8 cellular contexts compared by ENCODE assay signal in genomic region chr10:103967433-103968142, GRCh38. TPM values are rescaled to one million over a fixed set of nuclear protein-coding genes. Genes with fewer than 3 reads are reported as not detected.
DNase-seq lines count a peak whose midpoint lies in the region; ATAC-seq and TF ChIP-seq lines count a peak whose summit lies in the region.

No MANE protein-coding gene starts in this region.

- TF ChIP-seq CTCF in coronary artery (IDR thresholded peaks at IDR 0.05): no peak
- peak; percentile 12 for TF ChIP-seq CTCF in liver (IDR thresholded peaks at IDR 0.05; ENCODE audit: low read depth, low read length, missing input control)

- peak overlapping the region; percentile 88 for H3K4me3 ChIP-seq in coronary artery
- H3K4me3 ChIP-seq in liver (ENCODE audit: low read depth in 1 of 3, low read length in 3 of 3): peak overlapping the region; percentile 86 to 99 (median 92)

- no peak for TF ChIP-seq RAD21 in liver (IDR thresholded peaks at IDR 0.05)

- ATAC-seq in GM19397 (IDR thresholded peaks at IDR 0.05; ENCODE audit: unreplicated experiment) (peak; percentile 41), HG03439 (IDR thresholded peaks at IDR 0.05; ENCODE audit: unreplicated experiment) (peak; percentile 47)

- H3K27ac ChIP-seq in coronary artery: peak overlapping the region; percentile 95 to 98
- peak overlapping the region; percentile 88 to 91 for H3K27ac ChIP-seq in liver (ENCODE audit: low read depth in 1 of 2, low read length in 2 of 2)

- DNase-seq in EH (ENCODE audit: low read depth) (peak; percentile 40), SK-N-DZ (ENCODE audit: low spot score) (peak; percentile 28), coronary artery (ENCODE audit: low spot score) (no peak), superior temporal gyrus (ENCODE audit: extremely low spot score) (peak; percentile 53), NCI-H2196 treated with DMSO at 0.1 percent for 48 hours (lab: John Stamatoyannopoulos, UW; ENCODE audit: unreplicated experiment) (no peak)

- peak overlapping the region; percentile 74 to 76 for H3K9ac ChIP-seq in liver (ENCODE audit: low read depth in 1 of 2, low read length in 2 of 2)

- peaks cover 8 to 33% (median 15%) of the 10 kb centered on the region in 4 donors for H3K4me1 ChIP-seq in liver (ENCODE audit: control insufficient read depth in 4 of 4, insufficient read depth in 4 of 4, low read length in 3 of 4)

- under 1% methylated on average over 58 of the region's 58 CpGs for WGBS in liver

- H3K36me3 ChIP-seq in liver (ENCODE audit: control insufficient read depth in 4 of 4, insufficient read depth in 3 of 4, low read depth in 1 of 4, low read length in 3 of 4): no peaks in the 10 kb centered on the region

- H3K27me3 ChIP-seq in liver (ENCODE audit: control insufficient read depth in 4 of 4, insufficient read depth in 4 of 4, low read length in 3 of 4): no peaks in the 10 kb centered on the region

- H3K9me3 ChIP-seq in liver (ENCODE audit: control insufficient read depth in 4 of 4, low read length in 3 of 4): no peaks in the 10 kb centered on the region

TF ChIP-seq in liver, 16 proteins besides CTCF, POLR2A, EP300 and RAD21:
- TF ChIP-seq, protein P1, sequence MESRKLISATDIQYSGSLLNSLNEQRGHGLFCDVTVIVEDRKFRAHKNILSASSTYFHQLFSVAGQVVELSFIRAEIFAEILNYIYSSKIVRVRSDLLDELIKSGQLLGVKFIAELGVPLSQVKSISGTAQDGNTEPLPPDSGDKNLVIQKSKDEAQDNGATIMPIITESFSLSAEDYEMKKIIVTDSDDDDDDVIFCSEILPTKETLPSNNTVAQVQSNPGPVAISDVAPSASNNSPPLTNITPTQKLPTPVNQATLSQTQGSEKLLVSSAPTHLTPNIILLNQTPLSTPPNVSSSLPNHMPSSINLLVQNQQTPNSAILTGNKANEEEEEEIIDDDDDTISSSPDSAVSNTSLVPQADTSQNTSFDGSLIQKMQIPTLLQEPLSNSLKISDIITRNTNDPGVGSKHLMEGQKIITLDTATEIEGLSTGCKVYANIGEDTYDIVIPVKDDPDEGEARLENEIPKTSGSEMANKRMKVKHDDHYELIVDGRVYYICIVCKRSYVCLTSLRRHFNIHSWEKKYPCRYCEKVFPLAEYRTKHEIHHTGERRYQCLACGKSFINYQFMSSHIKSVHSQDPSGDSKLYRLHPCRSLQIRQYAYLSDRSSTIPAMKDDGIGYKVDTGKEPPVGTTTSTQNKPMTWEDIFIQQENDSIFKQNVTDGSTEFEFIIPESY (IDR thresholded peaks at IDR 0.05): no peak
- TF ChIP-seq YY1 (IDR thresholded peaks at IDR 0.05) (no peak), SP1 (IDR thresholded peaks at IDR 0.05) (no peak), FOXA2 (IDR thresholded peaks at IDR 0.05) (no peak), HNF4A (conservative IDR thresholded peaks at IDR 0.05) (no peak), RXRA (IDR thresholded peaks at IDR 0.05) (no peak), FOXA1 (IDR thresholded peaks at IDR 0.05) (no peak), NR2F2 (IDR thresholded peaks at IDR 0.05) (no peak), MAX (IDR thresholded peaks at IDR 0.05) (no peak), EGR1 (IDR thresholded peaks at IDR 0.05; ENCODE audit: low read depth in 2 of 2) (no peak), GABPA (IDR thresholded peaks at IDR 0.05 in 1 of 2, conservative IDR thresholded peaks at IDR 0.05 in 1 of 2) (no peak), JUND (IDR thresholded peaks at IDR 0.05) (no peak), TAF1 (conservative IDR thresholded peaks at IDR 0.05) (no peak), ATF3 (IDR thresholded peaks at IDR 0.05) (no peak), HNF4G (IDR thresholded peaks at IDR 0.05) (no peak), REST (IDR thresholded peaks at IDR 0.05) (no peak)

RNA-seq across cellular contexts. Expression of gene SLK, which starts 0.6 kb away (rescaled TPM):
- polyA plus RNA-seq in SK-N-DZ (2014; cell fraction: cytosol; rRNA removed): 10.9 and 11.9 TPM in 2 replicates
- polyA plus RNA-seq in SK-N-DZ (2014; cell fraction: nucleus; rRNA removed): 9.0 and 9.7 TPM in 2 replicates
- 10 to 100 TPM; 19.5 to 20.3 TPM for total RNA-seq in liver
- 1 to 10 TPM; 3.9 to 5.2 TPM for polyA plus RNA-seq in liver

RNA-seq across cellular contexts. Expression of gene STN1, which starts 49.6 kb away (rescaled TPM):
- polyA plus RNA-seq in SK-N-DZ (2014; cell fraction: cytosol; rRNA removed): 29.5 and 33.0 TPM in 2 replicates
- polyA plus RNA-seq in SK-N-DZ (2014; cell fraction: nucleus; rRNA removed): 17.1 and 20.1 TPM in 2 replicates
- total RNA-seq in liver: 10 to 100 TPM in 1 of 2 donors, 1 to 10 TPM in 1; 9.0 to 12.9 TPM
- polyA plus RNA-seq in liver: 1 to 10 TPM; 6.9 to 7.0 TPM

Comparison
In these comparisons a context has a peak if more than half of its experiments do, and no peak if none do; other contexts are left out.
1. DNase-seq: peak in EH (single experiment), SK-N-DZ (single experiment) and superior temporal gyrus (single experiment); none in coronary artery (single experiment) and NCI-H2196 treated with DMSO at 0.1 percent for 48 hours (single experiment).